Comparison of ENCODE assay signal across 15 cellular contexts in genomic region chr4:99968330-99968729, GRCh38. TPM values are rescaled to one million over a fixed set of nuclear protein-coding genes. Genes with fewer than 3 reads are reported as not detected.
DNase-seq lines count a peak whose midpoint lies in the region; ATAC-seq and TF ChIP-seq lines count a peak whose summit lies in the region.
"Had no signal": no experiment of that assay in that cellular context is flagged by ENCODE, and none has a peak within 500 bp of the region (broad histone marks: within the 10 kb centered on the region; RNA-seq: fewer than 3 reads in every experiment).

No MANE protein-coding gene starts in this region.

- H3K4me2 ChIP-seq in trophoblast cell (ENCODE audit: low read length) = no peak overlapping the region

- no peak overlapping the region for H3K18ac ChIP-seq in trophoblast cell (ENCODE audit: low read length)

- no peaks in the 10 kb centered on the region for H3K27me3 ChIP-seq in SJCRH30
- H3K27me3 ChIP-seq in trophoblast cell (ENCODE audit: insufficient read depth, low read length) = no peaks in the 10 kb centered on the region
- H3K27me3 ChIP-seq: sigmoid colon had no signal

- H3K27ac ChIP-seq in SJCRH30 = peak overlapping the region; percentile 23; the same call in 1 of the 2 replicates
- H3K27ac ChIP-seq in trophoblast cell (ENCODE audit: low read depth, low read length) = no peak overlapping the region
- H3K27ac ChIP-seq: sigmoid colon had no signal

- H3K14ac ChIP-seq in trophoblast cell (ENCODE audit: low read length) = no peak overlapping the region

- H3K23ac ChIP-seq in trophoblast cell (ENCODE audit: low read length) = no peak overlapping the region

- peaks cover 3% of the 10 kb centered on the region for H3K36me3 Mint-ChIP-seq in activated CD8-positive, alpha-beta memory T cell treated with anti-CD3 and anti-CD28 coated beads, Interleukin-2, amount 10 ng/mL, durations not matched to agents 7 days and 5 days

- H2BK12ac ChIP-seq in trophoblast cell (ENCODE audit: low read length) = no peak overlapping the region

- no peak overlapping the region for H3K27ac Mint-ChIP-seq in activated CD8-positive, alpha-beta memory T cell treated with anti-CD3 and anti-CD28 coated beads, Interleukin-2, amount 10 ng/mL, durations not matched to agents 7 days and 5 days
- H3K27ac Mint-ChIP-seq: activated T-cell treated with anti-CD3 and anti-CD28 coated beads, Interleukin-2, amount 50 U/mL, for 72 hours; naive thymus-derived CD4-positive, alpha-beta T cell had no signal

- no peak overlapping the region for H2BK120ac ChIP-seq in trophoblast cell (ENCODE audit: insufficient read depth, low read length, poor library complexity)

- TF ChIP-seq CTCF in fibroblast of pulmonary artery (IDR thresholded peaks at IDR 0.05; ENCODE audit: low read length, missing control alignments) = no peak

- H2BK5ac ChIP-seq in trophoblast cell (ENCODE audit: low read depth, low read length, poor library complexity) = no peak overlapping the region

- H3K4me3 Mint-ChIP-seq in activated CD8-positive, alpha-beta memory T cell treated with anti-CD3 and anti-CD28 coated beads, Interleukin-2, amount 10 ng/mL, durations not matched to agents 7 days and 5 days = no peak overlapping the region
- H3K4me3 Mint-ChIP-seq: activated T-cell treated with anti-CD3 and anti-CD28 coated beads, Interleukin-2, amount 50 U/mL, for 72 hours; naive thymus-derived CD4-positive, alpha-beta T cell had no signal

- no peaks in the 10 kb centered on the region for H3K9me3 Mint-ChIP-seq in activated CD8-positive, alpha-beta memory T cell treated with anti-CD3 and anti-CD28 coated beads, Interleukin-2, amount 10 ng/mL, durations not matched to agents 7 days and 5 days (ENCODE audit: low read depth)

- H3K36me3 ChIP-seq in SJCRH30 (no peaks in the 10 kb centered on the region), trophoblast cell (ENCODE audit: control insufficient read depth in 1 of 2, insufficient read depth in 2 of 2, low read length in 2 of 2) (no peaks in the 10 kb centered on the region)
- H3K36me3 ChIP-seq: sigmoid colon had no signal

- ATAC-seq in activated CD8-positive, alpha-beta memory T cell treated with anti-CD3 and anti-CD28 coated beads, Interleukin-2, amount 10 ng/mL, durations not matched to agents 7 days and 5 days = no peak
- ATAC-seq: activated T-cell treated with anti-CD3 and anti-CD28 coated beads, Interleukin-2, amount 50 U/mL, for 72 hours; K562; naive thymus-derived CD4-positive, alpha-beta T cell had no signal

- H3K9me3 ChIP-seq in SJCRH30 (replicated peaks) = no peaks in the 10 kb centered on the region
- peaks cover 4% of the 10 kb centered on the region for H3K9me3 ChIP-seq in trophoblast cell (ENCODE audit: insufficient read depth, low read depth, low read length)
- H3K9me3 ChIP-seq: sigmoid colon had no signal

- H2AK5ac ChIP-seq in trophoblast cell (ENCODE audit: low read length) = no peak overlapping the region

- H3K4me1 Mint-ChIP-seq in activated CD8-positive, alpha-beta memory T cell treated with anti-CD3 and anti-CD28 coated beads, Interleukin-2, amount 10 ng/mL, durations not matched to agents 7 days and 5 days = peaks cover 24% of the 10 kb centered on the region

- no peak overlapping the region for H2AFZ ChIP-seq in trophoblast cell (ENCODE audit: insufficient read depth, low read length, poor library complexity)

- no peaks in the 10 kb centered on the region for H3K79me2 ChIP-seq in trophoblast cell (ENCODE audit: control insufficient read depth, insufficient read depth, low read length, poor library complexity)

- CTCF ChIA-PET in activated CD8-positive, alpha-beta memory T cell treated with anti-CD3 and anti-CD28 coated beads, Interleukin-2, amount 10 ng/mL, durations not matched to agents 7 days and 5 days (lab: Charles Lee) = no interaction called here

- no peak overlapping the region for H3K9ac ChIP-seq in trophoblast cell (ENCODE audit: low read length)

- H3K4me1 ChIP-seq in SJCRH30 (peaks cover 14% of the 10 kb centered on the region), trophoblast cell (ENCODE audit: control insufficient read depth in 1 of 2, insufficient read depth in 2 of 2, low read length in 2 of 2) (peaks cover 4% of the 10 kb centered on the region in 2 experiments)
- H3K4me1 ChIP-seq: sigmoid colon had no signal

- H4K12ac ChIP-seq in trophoblast cell (ENCODE audit: low read depth, low read length) = no peak overlapping the region

- no peak overlapping the region for H3K4me3 ChIP-seq in SJCRH30
- no peak overlapping the region for H3K4me3 ChIP-seq in fibroblast of pulmonary artery (replicated peaks; ENCODE audit: low read depth, low read length)
- H3K4me3 ChIP-seq in trophoblast cell (ENCODE audit: low read depth, low read length) = no peak overlapping the region
- H3K4me3 ChIP-seq: K562, sigmoid colon had no signal

- no peak overlapping the region for H4K91ac ChIP-seq in trophoblast cell (ENCODE audit: low read depth, low read length)

- no peaks in the 10 kb centered on the region for H3K27me3 Mint-ChIP-seq in activated CD8-positive, alpha-beta memory T cell treated with anti-CD3 and anti-CD28 coated beads, Interleukin-2, amount 10 ng/mL, durations not matched to agents 7 days and 5 days

- H4K8ac ChIP-seq in trophoblast cell (ENCODE audit: low read depth, low read length) = no peak overlapping the region

- no CpG with 5 or more reads among the region's 1 CpG for WGBS in trophoblast cell (ENCODE audit: extremely low coverage, insufficient coverage, insufficient read length)

- H3K79me1 ChIP-seq in trophoblast cell (ENCODE audit: low read length) = peaks cover 2% of the 10 kb centered on the region

- DNase-seq in GM04503 (ENCODE audit: low read depth) (peak; percentile 58), SJCRH30 (peak; percentile 37 to 49), fibroblast of pulmonary artery (ENCODE audit: low read depth) (peak; percentile 50), trophoblast cell (peak; percentile 26 to 60), NCI-H69 (lab: John Stamatoyannopoulos, UW) (no peak), NCI-H2196 (lab: John Stamatoyannopoulos, UW; ENCODE audit: unreplicated experiment) (no peak)
- DNase-seq in stimulated activated CD4-positive, alpha-beta T cell treated with anti-CD3 and anti-CD28 coated beads, Interleukin-12 subunit alpha, Interleukin-12 subunit beta, amount 100 ng/mL, for 4 hours = no peak
- no peak for DNase-seq in activated CD8-positive, alpha-beta memory T cell treated with anti-CD3 and anti-CD28 coated beads, Interleukin-2, amount 10 ng/mL, durations not matched to agents 7 days and 5 days
- DNase-seq: activated T-cell treated with anti-CD3 and anti-CD28 coated beads, Interleukin-2, amount 50 U/mL, for 72 hours; Calu3; naive thymus-derived CD4-positive, alpha-beta T cell; NCI-H2107; NK-92 treated with Interleukin-12 subunit alpha and Interleukin-12 subunit beta, amount 100 ng/mL, for 24 hours; sigmoid colon had no signal

- no peak overlapping the region for H3K4ac ChIP-seq in trophoblast cell (ENCODE audit: low read depth, low read length)

RNA-seq across cellular contexts. Expression of gene H2AZ1, which starts 18.3 kb away (rescaled TPM):
- total RNA-seq in SJCRH30 (2014; rRNA removed; shearing (Covaris generic)) = 794 and 838 TPM in 2 replicates
- polyA plus RNA-seq in trophoblast cell (2013) = 487 and 507 TPM in 2 replicates
- total RNA-seq in activated CD8-positive, alpha-beta memory T cell treated with anti-CD3 and anti-CD28 coated beads, Interleukin-2, amount 10 ng/mL, durations not matched to agents 7 days and 5 days = 100 to 1,000 TPM; 607 to 663 TPM

RNA-seq across cellular contexts. Expression of gene DNAJB14, which starts 21.9 kb away (rescaled TPM):
- 23.8 and 26.1 TPM in 2 replicates for total RNA-seq in SJCRH30 (2014; rRNA removed; shearing (Covaris generic))
- polyA plus RNA-seq in trophoblast cell (2013) = 20.7 and 23.2 TPM in 2 replicates
- 10 to 100 TPM; 59.6 to 63.6 TPM for total RNA-seq in activated CD8-positive, alpha-beta memory T cell treated with anti-CD3 and anti-CD28 coated beads, Interleukin-2, amount 10 ng/mL, durations not matched to agents 7 days and 5 days

Comparison
In these comparisons a context has a peak if more than half of its experiments do, and no peak if none do; other contexts are left out.
1. DNase-seq: peak in GM04503 (single experiment), SJCRH30 (2 of 2), fibroblast of pulmonary artery (single experiment) and trophoblast cell (2 of 2); none in stimulated activated CD4-positive, alpha-beta T cell treated with anti-CD3 and anti-CD28 coated beads, Interleukin-12 subunit alpha, Interleukin-12 subunit beta, amount 100 ng/mL, for 4 hours (single experiment), NCI-H69 (single experiment), NCI-H2196 (single experiment) and activated CD8-positive, alpha-beta memory T cell treated with anti-CD3 and anti-CD28 coated beads, Interleukin-2, amount 10 ng/mL, durations not matched to agents 7 days and 5 days (single experiment).